8 cellular contexts compared by ENCODE assay signal in the genomic region with DNA sequence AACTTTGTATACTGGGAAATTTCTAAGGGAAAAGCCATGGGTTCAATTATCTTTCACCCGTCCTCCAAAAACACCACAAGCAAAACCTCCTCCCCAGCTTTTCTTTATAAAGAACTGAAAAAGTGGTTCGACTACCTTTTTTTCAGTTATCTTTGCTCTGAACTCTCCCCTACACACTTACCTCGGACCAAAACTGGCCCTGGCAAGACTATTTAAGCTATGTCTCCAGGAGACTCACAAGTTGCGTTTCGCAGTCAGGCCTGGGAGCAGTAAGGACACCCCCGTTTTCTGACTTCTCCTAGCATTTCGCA. TPM values are rescaled to one million over a fixed set of nuclear protein-coding genes. Genes with fewer than 3 reads are reported as not detected.
A peak's percentile ranks its signal among the peaks of the same experiment; 100 is the strongest.
DNase-seq lines count a peak whose midpoint lies in the region; ATAC-seq and TF ChIP-seq lines count a peak whose summit lies in the region.

No MANE protein-coding gene starts in this region.

- H3K4me1 Mint-ChIP-seq in IgD-negative memory B cell = peaks cover 21 to 32% (median 30%) of the 10 kb centered on the region in 3 donors
- peaks cover 25 to 44% of the 10 kb centered on the region in 2 donors for H3K4me1 Mint-ChIP-seq in natural killer cell treated with Interleukin-12 subunit alpha and Interleukin-12 subunit beta and Interleukin-15 and Interleukin-18, amount 100 ng/mL, for 72 hours (ENCODE audit: low read depth in 2 of 2)

- H3K4me3 Mint-ChIP-seq in IgD-negative memory B cell = peak overlapping the region; percentile 92 to 100 (median 99)
- H3K4me3 Mint-ChIP-seq in natural killer cell treated with Interleukin-12 subunit alpha and Interleukin-12 subunit beta and Interleukin-15 and Interleukin-18, amount 100 ng/mL, for 72 hours = peak overlapping the region; percentile 98

- H3K9me3 Mint-ChIP-seq in IgD-negative memory B cell = no peaks in the 10 kb centered on the region
- H3K9me3 Mint-ChIP-seq in natural killer cell treated with Interleukin-12 subunit alpha and Interleukin-12 subunit beta and Interleukin-15 and Interleukin-18, amount 100 ng/mL, for 72 hours = no peaks in the 10 kb centered on the region

- ATAC-seq in natural killer cell treated with Interleukin-12 subunit alpha and Interleukin-12 subunit beta and Interleukin-15 and Interleukin-18, amount 100 ng/mL, for 72 hours = no peak

- H3K36me3 Mint-ChIP-seq in IgD-negative memory B cell = peaks cover 6% of the 10 kb centered on the region
- no peaks in the 10 kb centered on the region for H3K36me3 Mint-ChIP-seq in natural killer cell treated with Interleukin-12 subunit alpha and Interleukin-12 subunit beta and Interleukin-15 and Interleukin-18, amount 100 ng/mL, for 72 hours

- peak overlapping the region in 2 of 3 donors; percentile 71 to 92 for H3K27ac Mint-ChIP-seq in IgD-negative memory B cell
- H3K27ac Mint-ChIP-seq in natural killer cell treated with Interleukin-12 subunit alpha and Interleukin-12 subunit beta and Interleukin-15 and Interleukin-18, amount 100 ng/mL, for 72 hours = peak overlapping the region; percentile 96 to 99

- no peak for DNase-seq in GM12865 (ENCODE audit: low read depth)
- DNase-seq in natural killer cell treated with Interleukin-12 subunit alpha and Interleukin-12 subunit beta and Interleukin-15 and Interleukin-18, amount 100 ng/mL, for 72 hours (ENCODE audit: low spot score) = no peak
- DNase-seq in activated CD4-positive, CD25-positive, alpha-beta regulatory T cell (lab: John Stamatoyannopoulos, UW) = no peak
- DNase-seq in NCI-H2081 treated with DMSO at 0.1 percent for 48 hours (lab: John Stamatoyannopoulos, UW) = no peak
- no peak for DNase-seq in NCI-H146 treated with DMSO at 0.1 percent for 48 hours (lab: John Stamatoyannopoulos, UW; ENCODE audit: unreplicated experiment)
- no peak for DNase-seq in dermis blood vessel endothelial cell

- H3K4me3 ChIP-seq in GM12865 (ENCODE audit: low read depth, low read length) = peak overlapping the region; percentile 84

- TF ChIP-seq CTCF in GM12865 (IDR thresholded peaks at IDR 0.05; ENCODE audit: insufficient read depth, low read depth, low read length, missing control alignments) = no peak

- H3K27me3 Mint-ChIP-seq in IgD-negative memory B cell = no peaks in the 10 kb centered on the region
- no peaks in the 10 kb centered on the region for H3K27me3 Mint-ChIP-seq in natural killer cell treated with Interleukin-12 subunit alpha and Interleukin-12 subunit beta and Interleukin-15 and Interleukin-18, amount 100 ng/mL, for 72 hours

- H3K27ac ChIP-seq in cingulate gyrus (ENCODE audit: low read depth, low read length) = peak overlapping the region; percentile 81

RNA-seq across cellular contexts. Expression of a gene that starts 0.6 kb away (rescaled TPM):
- 27.3 TPM for polyA plus RNA-seq in IgD-negative memory B cell
- 10 to 100 TPM; 63.5 to 65.2 TPM for total RNA-seq in natural killer cell treated with Interleukin-12 subunit alpha and Interleukin-12 subunit beta and Interleukin-15 and Interleukin-18, amount 100 ng/mL, for 72 hours
- total RNA-seq in dermis blood vessel endothelial cell = 58.0 and 102 TPM in 2 replicates

RNA-seq across cellular contexts. Expression of a gene that starts 15.3 kb away (rescaled TPM):
- polyA plus RNA-seq in IgD-negative memory B cell = 16.2 TPM
- 10 to 100 TPM; 27.6 to 37.0 TPM for total RNA-seq in natural killer cell treated with Interleukin-12 subunit alpha and Interleukin-12 subunit beta and Interleukin-15 and Interleukin-18, amount 100 ng/mL, for 72 hours
- total RNA-seq in dermis blood vessel endothelial cell = 54.4 and 73.5 TPM in 2 replicates
